In genomic region chr7:129757991-129758390, GRCh38 we compare ENCODE assay signal across 2 cellular contexts.
A peak's percentile ranks its signal among the peaks of the same experiment; 100 is the strongest.
TF ChIP-seq lines count a peak whose summit lies in the region.

No MANE protein-coding gene starts in this region.

TF ChIP-seq in GM23338, 12 proteins besides CTCF, POLR2A, EP300 and RAD21 (continued from another document):
- TF ChIP-seq ETS1 (IDR thresholded peaks at IDR 0.05) (no peak), NANOG (IDR thresholded peaks at IDR 0.05; ENCODE audit: borderline replicate concordance) (no peak), JUNB (IDR thresholded peaks at IDR 0.05; ENCODE audit: unreplicated experiment) (no peak), REST (IDR thresholded peaks at IDR 0.05; ENCODE audit: unreplicated experiment) (no peak), POLR2AphosphoS5 (IDR thresholded peaks at IDR 0.05; ENCODE audit: low read depth) (no peak), ZNF331 (CRISPR knock-in tag; IDR thresholded peaks at IDR 0.05; ENCODE audit: low read depth) (no peak), EZH2 (IDR thresholded peaks at IDR 0.05; ENCODE audit: low read depth, unreplicated experiment) (no peak), EZH2phosphoT487 (IDR thresholded peaks at IDR 0.05; ENCODE audit: unreplicated experiment) (no peak), ZNF462 (CRISPR knock-in tag; IDR thresholded peaks at IDR 0.05) (no peak)
TF ChIP-seq in GM23338: peak in this region for 0.

TF ChIP-seq in K562, 482 proteins besides CTCF, POLR2A, EP300 and RAD21:
- no peak for TF ChIP-seq ZHX1 (conservative IDR thresholded peaks at IDR 0.05; ENCODE audit: low read length)
- TF ChIP-seq BHLHE40 (IDR thresholded peaks at IDR 0.05; ENCODE audit: low read length), result no peak
- peak; percentile 12; the same call in 1 of the 2 replicates for TF ChIP-seq ZFX (CRISPR knock-in tag; IDR thresholded peaks at IDR 0.05)
TF ChIP-seq in K562: peak in this region for 1.
